Comparison of ENCODE assay signal across 8 cellular contexts in genomic region chr9:124040935-124041816, GRCh38. TPM values are rescaled to one million over a fixed set of nuclear protein-coding genes. Genes with fewer than 3 reads are reported as not detected.
DNase-seq lines count a peak whose midpoint lies in the region; ATAC-seq and TF ChIP-seq lines count a peak whose summit lies in the region.

No MANE protein-coding gene starts in this region.

- peak overlapping the region; percentile 59 for H3K4me3 ChIP-seq in BE2C (ENCODE audit: low read depth, low read length)
- peak overlapping the region; percentile 27 for H3K4me3 ChIP-seq in HAP-1
- H3K4me3 ChIP-seq in choroid plexus epithelial cell (ENCODE audit: low read depth, low read length) = peak overlapping the region; percentile 8
- peak overlapping the region; percentile 46 for H3K4me3 ChIP-seq in lower lobe of right lung

- H3K27me3 Mint-ChIP-seq in stimulated activated naive CD8-positive, alpha-beta T cell treated with anti-CD3 and anti-CD28 coated beads, Interleukin-15, Interleukin-2, amounts not matched to agents 100 ng/mL and 50 ng/mL, for 24 hours = peaks cover 74% of the 10 kb centered on the region

- peak; percentile 63 for DNase-seq in BE2C
- DNase-seq in HAP-1 (ENCODE audit: low spot score in 2 of 2) = peak in 1 of 2 experiments; percentile 75
- peak; percentile 34 for DNase-seq in T-helper 9 cell
- DNase-seq in choroid plexus epithelial cell (ENCODE audit: low read depth) = no peak
- DNase-seq in lower lobe of right lung = peak; percentile 62
- DNase-seq in NCI-H146 (lab: John Stamatoyannopoulos, UW) = no peak
- no peak for DNase-seq in NK-92 (lab: John Stamatoyannopoulos, UW; ENCODE audit: unreplicated experiment)

- no peaks in the 10 kb centered on the region for H3K36me3 Mint-ChIP-seq in stimulated activated naive CD8-positive, alpha-beta T cell treated with anti-CD3 and anti-CD28 coated beads, Interleukin-15, Interleukin-2, amounts not matched to agents 100 ng/mL and 50 ng/mL, for 24 hours (ENCODE audit: low read depth)

- peak; percentile 73 to 82 for ATAC-seq in lower lobe of right lung

- intact Hi-C loops in lower lobe of right lung (cut with DNase I) = no loop called here

- no peak overlapping the region for H3K27ac Mint-ChIP-seq in stimulated activated naive CD8-positive, alpha-beta T cell treated with anti-CD3 and anti-CD28 coated beads, Interleukin-15, Interleukin-2, amounts not matched to agents 100 ng/mL and 50 ng/mL, for 24 hours

- H3K27ac ChIP-seq in lower lobe of right lung = no peak overlapping the region

- H3K27me3 ChIP-seq in BE2C (peaks cover 3% of the 10 kb centered on the region; the same call in 1 of the 2 replicates), HAP-1 (ENCODE audit: low read depth) (peaks cover 3% of the 10 kb centered on the region; the same call in 1 of the 2 replicates), lower lobe of right lung (ENCODE audit: low read depth) (peaks cover 93% of the 10 kb centered on the region)

- peak; percentile 80 for TF ChIP-seq CTCF in BE2C (IDR thresholded peaks at IDR 0.05; ENCODE audit: low read depth, low read length)
- peak; percentile 69 for TF ChIP-seq CTCF in choroid plexus epithelial cell (conservative IDR thresholded peaks at IDR 0.05; ENCODE audit: low read depth, low read length)
- TF ChIP-seq CTCF in lower lobe of right lung (IDR thresholded peaks at IDR 0.05) = peak; percentile 97

- H3K36me3 ChIP-seq in BE2C = no peaks in the 10 kb centered on the region
- no peaks in the 10 kb centered on the region for H3K36me3 ChIP-seq in HAP-1 (replicated peaks)
- no peaks in the 10 kb centered on the region for H3K36me3 ChIP-seq in lower lobe of right lung

- no peaks in the 10 kb centered on the region for H3K9me3 Mint-ChIP-seq in stimulated activated naive CD8-positive, alpha-beta T cell treated with anti-CD3 and anti-CD28 coated beads, Interleukin-15, Interleukin-2, amounts not matched to agents 100 ng/mL and 50 ng/mL, for 24 hours

- in situ Hi-C loops in HAP-1 (cut with MboI; ENCODE audit: low sequenced_read_pairs) = loop anchor here (10.0 kb wide), 1 partner anchor 636 kb away; no protein-coding TSS in a partner anchor

- peaks cover 18% of the 10 kb centered on the region for H3K4me1 Mint-ChIP-seq in stimulated activated naive CD8-positive, alpha-beta T cell treated with anti-CD3 and anti-CD28 coated beads, Interleukin-15, Interleukin-2, amounts not matched to agents 100 ng/mL and 50 ng/mL, for 24 hours (ENCODE audit: low read depth)

- H3K4me1 ChIP-seq in BE2C (no peaks in the 10 kb centered on the region), HAP-1 (peaks cover 3% of the 10 kb centered on the region; the same call in 1 of the 2 replicates), lower lobe of right lung (peaks cover 29% of the 10 kb centered on the region)

- H3K9me3 ChIP-seq in BE2C (no peaks in the 10 kb centered on the region), HAP-1 (no peaks in the 10 kb centered on the region), lower lobe of right lung (no peaks in the 10 kb centered on the region)

- peak overlapping the region; percentile 41 for H3K4me3 Mint-ChIP-seq in stimulated activated naive CD8-positive, alpha-beta T cell treated with anti-CD3 and anti-CD28 coated beads, Interleukin-15, Interleukin-2, amounts not matched to agents 100 ng/mL and 50 ng/mL, for 24 hours

RNA-seq across cellular contexts. Expression of gene LHX2, which starts 29.6 kb away (rescaled TPM):
- polyA plus RNA-seq in BE2C (2012; ENCODE audit: insufficient read depth, insufficient read length, low read depth) = not detected
- not detected for total RNA-seq in lower lobe of right lung

Comparison
In these comparisons a context has a peak if more than half of its experiments do, and no peak if none do; other contexts are left out.
1. DNase-seq: peak in BE2C (single experiment), T-helper 9 cell (single experiment) and lower lobe of right lung (single experiment); none in choroid plexus epithelial cell (single experiment), NCI-H146 (single experiment) and NK-92 (single experiment).
2. H3K4me3 ChIP-seq: peak in every context shown above with its lines; median percentile 59 in BE2C; 46 in lower lobe of right lung; 27 in HAP-1; 8 in choroid plexus epithelial cell.
3. Peak in every context shown above with its lines, with median percentiles within 50 percentile points of each other: CTCF ChIP-seq.